8 cellular contexts compared by ENCODE assay signal in the genomic region with DNA sequence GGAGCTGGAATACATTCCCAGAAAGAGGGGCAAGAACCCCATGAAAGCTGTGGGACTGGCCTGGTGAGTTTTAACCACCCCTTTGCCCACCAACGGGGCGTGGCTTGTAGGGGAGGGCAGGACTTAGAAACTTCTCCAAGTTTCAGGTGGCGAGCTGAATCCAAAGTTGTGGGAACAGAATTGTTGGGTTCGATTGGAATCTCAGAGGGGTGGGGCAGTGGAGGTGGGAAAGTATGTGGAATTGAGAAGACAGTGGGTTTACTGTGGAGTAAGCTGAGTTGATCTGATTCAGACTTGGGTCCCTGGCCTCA. TPM values are rescaled to one million over a fixed set of nuclear protein-coding genes. Genes with fewer than 3 reads are reported as not detected.
DNase-seq lines count a peak whose midpoint lies in the region; ATAC-seq and TF ChIP-seq lines count a peak whose summit lies in the region.

No MANE protein-coding gene starts in this region.

- H4K20me1 ChIP-seq in GM23248 (ENCODE audit: insufficient read depth), result no peaks in the 10 kb centered on the region

- H3K9me3 ChIP-seq in GM23248 (ENCODE audit: low read depth) (no peaks in the 10 kb centered on the region), testis (no peaks in the 10 kb centered on the region)

- peak overlapping the region; percentile 89 for H3K4me2 ChIP-seq in GM23248 (ENCODE audit: unreplicated experiment)

- H3K27ac Mint-ChIP-seq in T-cell, result peak overlapping the region; percentile 87 to 92

- POLR2A ChIA-PET in T-cell (lab: Charles Lee), result no interaction called here

- H3K36me3 Mint-ChIP-seq in T-cell, result peaks cover 35% of the 10 kb centered on the region

- H3K9me3 Mint-ChIP-seq in T-cell, result no peaks in the 10 kb centered on the region

- H3K27me3 ChIP-seq in GM23248 (replicated peaks; ENCODE audit: insufficient read depth), result no peaks in the 10 kb centered on the region
- no peaks in the 10 kb centered on the region for H3K27me3 ChIP-seq in testis

- H3K9ac ChIP-seq in GM23248, result peak overlapping the region; percentile 80

- 0 out of 2 replicates have a peak overlapping the region, but pooled peaks have one; percentile 56 for H2AFZ ChIP-seq in GM23248

- peaks cover 42 to 57% (median 51%) of the 10 kb centered on the region in 3 donors for H3K4me1 Mint-ChIP-seq in T-cell

- TF ChIP-seq CTCF in foreskin fibroblast (IDR thresholded peaks at IDR 0.05; ENCODE audit: low read depth, low read length) (no peak), testis (IDR thresholded peaks at IDR 0.05) (no peak)

- 18% methylated on average over 4 of the region's 4 CpGs for WGBS in GM23248 (ENCODE audit: low coverage in 1 of 2, low lambda C conversion rate in 2 of 2, missing lambda C conversion rate in 2 of 2), 2 experiments
- WGBS in testis, 2 donors, result 36 to 37% methylated on average over 4 of the region's 4 CpGs

- H3K36me3 ChIP-seq in GM23248 (ENCODE audit: low read depth) (peaks cover 10% of the 10 kb centered on the region; the same call in 1 of the 2 replicates), testis (ENCODE audit: low read depth, missing control alignments) (no peaks in the 10 kb centered on the region)

- H3F3A ChIP-seq in GM23248 (ENCODE audit: insufficient read depth), result peaks cover 17% of the 10 kb centered on the region

- DNase-seq in GM23248 (peak; percentile 32), T-cell (no peak), foreskin fibroblast (no peak), skeletal muscle cell (ENCODE audit: low read depth) (no peak), testis (no peak), NCI-H1105 (lab: John Stamatoyannopoulos, UW) (no peak), AG08395 (ENCODE audit: low spot score) (no peak)

- H3K9me2 ChIP-seq in GM23248 (ENCODE audit: insufficient read depth), result no peaks in the 10 kb centered on the region

- H3K4me3 ChIP-seq in GM23248, result peak overlapping the region; percentile 89
- H3K4me3 ChIP-seq in foreskin fibroblast (ENCODE audit: low read depth in 1 of 2, low read length in 2 of 2), result peak overlapping the region; percentile 74 to 99
- H3K4me3 ChIP-seq in skeletal muscle cell (ENCODE audit: low read depth, low read length), result peak overlapping the region; percentile 71
- peak overlapping the region in 1 of 2 donors; percentile 92 for H3K4me3 ChIP-seq in testis

- H3K4me1 ChIP-seq in GM23248 (ENCODE audit: insufficient read depth) (peaks cover 20% of the 10 kb centered on the region), testis (peaks cover 30% of the 10 kb centered on the region)

- in situ Hi-C loops in GM23248 (cut with MboI), result no loop called here

- CTCF ChIA-PET in T-cell (lab: Charles Lee), result interaction anchor here (0.6 to 6.4 kb wide), 17 partner anchors 14 to 576 kb away, joined by 3 to 54 read pairs (median 6); a partner anchor contains a TSS

- intact Hi-C loops in testis (cut with DNase I; ENCODE audit: low total_unique reads), result no loop called here

- H3K27me3 Mint-ChIP-seq in T-cell, result no peaks in the 10 kb centered on the region

- ATAC-seq in T-cell (replicated peaks in 1 of 4), result no peak
- ATAC-seq in GM19455 (IDR thresholded peaks at IDR 0.05; ENCODE audit: unreplicated experiment), result no peak

- peak overlapping the region; percentile 92 to 95 (median 94) for H3K4me3 Mint-ChIP-seq in T-cell

- no peak for TF ChIP-seq POLR2A in testis (IDR thresholded peaks at IDR 0.05)

- H3K27ac ChIP-seq in GM23248 (peak overlapping the region; percentile 39), testis (peak overlapping the region in 1 of 2 donors; percentile 69)

- H3K79me2 ChIP-seq in GM23248 (ENCODE audit: insufficient read depth), result peaks cover 78% of the 10 kb centered on the region

RNA-seq across cellular contexts. Expression of a gene that starts 1.1 kb away (rescaled TPM):
- 22.8 and 28.6 TPM in 2 replicates for total RNA-seq in GM23248 (2014; rRNA removed; shearing (Covaris generic))
- 79.3 and 82.7 TPM in 2 replicates for polyA plus RNA-seq in GM23248 (2016; fragmentation: Nextera tagmentation; extraction: Ambion mirVana)
- total RNA-seq in T-cell, result 10 to 100 TPM; 17.4 to 33.1 (median 30.6) TPM
- total RNA-seq in testis, result 10 to 100 TPM; 79.3 to 84.2 TPM
- 90.7 TPM for polyA plus RNA-seq in testis (ENCODE audit: insufficient read depth, low read depth, low replicate concordance)

RNA-seq across cellular contexts. Expression of a gene that starts 1.5 kb away (rescaled TPM):
- 117 and 191 TPM in 2 replicates for total RNA-seq in GM23248 (2014; rRNA removed; shearing (Covaris generic))
- polyA plus RNA-seq in GM23248 (2016; fragmentation: Nextera tagmentation; extraction: Ambion mirVana) (112 and 114 TPM in 2 replicates), testis (ENCODE audit: insufficient read depth, low read depth, low replicate concordance) (112 TPM)
- total RNA-seq in T-cell (10 to 100 TPM; 46.2 to 71.3 (median 67.4) TPM), testis (100 to 1,000 TPM; 154 to 177 TPM)

RNA-seq across cellular contexts. Expression of a gene that starts 10.6 kb away (rescaled TPM):
- not detected in 2 replicates for total RNA-seq in GM23248 (2014; rRNA removed; shearing (Covaris generic))
- polyA plus RNA-seq in GM23248 (2016; fragmentation: Nextera tagmentation; extraction: Ambion mirVana) (0.14 TPM in 1 of 2 replicates, not detected in the other), testis (ENCODE audit: insufficient read depth, low read depth, low replicate concordance) (3.4 TPM)
- total RNA-seq in T-cell (1 to 10 TPM in 4 of 5 donors, under 1 TPM in 1; 0.89 to 2.7 (median 1.2) TPM), testis (1 to 10 TPM; 1.5 to 1.8 TPM)

RNA-seq across cellular contexts. Expression of a gene that starts 20.9 kb away (rescaled TPM):
- total RNA-seq in GM23248 (2014; rRNA removed; shearing (Covaris generic)), result 178 and 214 TPM in 2 replicates
- 164 and 166 TPM in 2 replicates for polyA plus RNA-seq in GM23248 (2016; fragmentation: Nextera tagmentation; extraction: Ambion mirVana)
- 100 to 1,000 TPM in 3 of 5 donors, 10 to 100 TPM in 2; 78.8 to 166 (median 144) TPM for total RNA-seq in T-cell
- total RNA-seq in testis, result 10 to 100 TPM; 59.9 to 81.0 TPM
- 77.6 TPM for polyA plus RNA-seq in testis (ENCODE audit: insufficient read depth, low read depth, low replicate concordance)

RNA-seq across cellular contexts. Expression of a gene that starts 54.5 kb away (rescaled TPM):
- total RNA-seq in GM23248 (2014; rRNA removed; shearing (Covaris generic)), result 568 and 644 TPM in 2 replicates
- polyA plus RNA-seq in GM23248 (2016; fragmentation: Nextera tagmentation; extraction: Ambion mirVana), result 837 and 851 TPM in 2 replicates
- total RNA-seq in T-cell, result 100 to 1,000 TPM; 347 to 487 (median 390) TPM
- total RNA-seq in testis, result 100 to 1,000 TPM; 255 to 271 TPM
- 338 TPM for polyA plus RNA-seq in testis (ENCODE audit: insufficient read depth, low read depth, low replicate concordance)
